14 cellular contexts compared by ENCODE assay signal in the genomic region with DNA sequence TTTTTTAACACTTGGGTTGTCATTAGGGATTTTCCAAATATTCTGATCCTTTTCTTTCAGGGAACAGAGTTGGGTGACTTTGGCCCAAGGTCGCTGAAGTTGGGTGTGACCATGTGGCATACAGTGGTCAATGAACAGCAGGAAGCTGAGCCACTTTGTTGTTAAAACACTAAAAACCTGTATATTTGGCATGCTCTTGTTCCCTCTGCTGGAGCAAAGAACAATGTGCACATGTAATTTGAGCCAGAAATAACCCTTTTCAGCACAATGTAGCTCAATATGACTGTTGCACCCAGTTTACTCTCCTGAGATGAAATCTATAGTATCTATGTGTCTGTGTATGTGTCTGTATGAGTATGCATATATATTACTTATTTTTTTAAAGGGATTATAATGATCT.
DNase-seq lines count a peak whose midpoint lies in the region; ATAC-seq and TF ChIP-seq lines count a peak whose summit lies in the region.
"Had no signal": no experiment of that assay in that cellular context is flagged by ENCODE, and none has a peak within 500 bp of the region (broad histone marks: within the 10 kb centered on the region; RNA-seq: fewer than 3 reads in every experiment).

No MANE protein-coding gene starts in this region.

- peak; percentile 32 for DNase-seq in A673 (ENCODE audit: low spot score)
- DNase-seq in HEK293T (ENCODE audit: extremely low spot score) = peak; percentile 21
- DNase-seq in foreskin keratinocyte = no peak
- no peak for DNase-seq in T-helper 1 cell
- no peak for DNase-seq in effector memory CD8-positive, alpha-beta T cell
- no peak for DNase-seq in aorta
- DNase-seq: activated CD8-positive, alpha-beta memory T cell treated with anti-CD3 and anti-CD28 coated beads, Interleukin-2, amount 10 ng/mL, durations not matched to agents 7 days and 5 days; body of pancreas; NCI-H2107; stimulated activated CD4-positive, alpha-beta T cell treated with anti-CD3 and anti-CD28 coated beads, Interleukin-4, amount 100 ng/mL, for 1 hour; substantia nigra had no signal

- H3K4me1 ChIP-seq in A673 (ENCODE audit: insufficient read depth, low read length, poor library complexity, severe bottlenecking) = no peaks in the 10 kb centered on the region
- no peaks in the 10 kb centered on the region for H3K4me1 ChIP-seq in foreskin keratinocyte
- peaks cover 0 to 3% of the 10 kb centered on the region in 2 donors for H3K4me1 ChIP-seq in aorta (ENCODE audit: control insufficient read depth in 1 of 2, insufficient read depth in 2 of 2, low read length in 2 of 2)

- 52 to 63% methylated on average over 1 of the region's 1 CpG for WGBS in aorta, 2 donors

- no peak overlapping the region for H3K4me3 Mint-ChIP-seq in effector memory CD8-positive, alpha-beta T cell
- H3K4me3 Mint-ChIP-seq: activated CD8-positive, alpha-beta memory T cell treated with anti-CD3 and anti-CD28 coated beads, Interleukin-2, amount 10 ng/mL, durations not matched to agents 7 days and 5 days had no signal

- no peak overlapping the region for H3K27ac Mint-ChIP-seq in effector memory CD8-positive, alpha-beta T cell
- H3K27ac Mint-ChIP-seq: activated CD8-positive, alpha-beta memory T cell treated with anti-CD3 and anti-CD28 coated beads, Interleukin-2, amount 10 ng/mL, durations not matched to agents 7 days and 5 days had no signal

- POLR2A ChIA-PET in A673 (lab: Charles Lee; ENCODE audit: low non-redundant PET) = no interaction called here
- POLR2A ChIA-PET in HEK293T (lab: Yijun Ruan, JAX) = no interaction called here

- H3K27me3 Mint-ChIP-seq in effector memory CD8-positive, alpha-beta T cell = peaks cover 24 to 41% of the 10 kb centered on the region in 2 donors

- H3K4me3 ChIP-seq in A673 (ENCODE audit: low read depth, low read length, poor library complexity, severe bottlenecking) (no peak overlapping the region), aorta (ENCODE audit: low read length in 2 of 2) (no peak overlapping the region)
- H3K4me3 ChIP-seq: body of pancreas had no signal

- CTCF ChIA-PET in A673 (lab: Charles Lee) = interaction anchor here (1.0 kb wide), 1 partner anchor 143 kb away, joined by 7 read pairs; no protein-coding TSS in a partner anchor
- CTCF ChIA-PET in HEK293T (lab: Yijun Ruan, JAX) = interaction anchor here (3.1 kb wide), 1 partner anchor 143 kb away, joined by 19 read pairs; no protein-coding TSS in a partner anchor

- H3K4me1 Mint-ChIP-seq in effector memory CD8-positive, alpha-beta T cell (ENCODE audit: low read depth in 2 of 2) = no peaks in the 10 kb centered on the region
- H3K4me1 Mint-ChIP-seq: activated CD8-positive, alpha-beta memory T cell treated with anti-CD3 and anti-CD28 coated beads, Interleukin-2, amount 10 ng/mL, durations not matched to agents 7 days and 5 days had no signal

- ATAC-seq in SK-N-SH treated with all-trans-retinoic acid at 6 μM for 48 hours (peak; percentile 58), foreskin keratinocyte (peak; percentile 24), HG03378 (IDR thresholded peaks at IDR 0.05; ENCODE audit: unreplicated experiment) (no peak), aorta (ENCODE audit: low FRiP score) (no peak)
- ATAC-seq in effector memory CD8-positive, alpha-beta T cell (replicated peaks) = no peak
- ATAC-seq: activated CD8-positive, alpha-beta memory T cell treated with anti-CD3 and anti-CD28 coated beads, Interleukin-2, amount 10 ng/mL, durations not matched to agents 7 days and 5 days; body of pancreas had no signal

- H3K36me3 Mint-ChIP-seq in effector memory CD8-positive, alpha-beta T cell (ENCODE audit: insufficient read depth) = peaks cover 2% of the 10 kb centered on the region
- H3K36me3 Mint-ChIP-seq: activated CD8-positive, alpha-beta memory T cell treated with anti-CD3 and anti-CD28 coated beads, Interleukin-2, amount 10 ng/mL, durations not matched to agents 7 days and 5 days had no signal

- H3K36me3 ChIP-seq in A673 (ENCODE audit: insufficient read depth, low read length, poor library complexity, severe bottlenecking) (no peaks in the 10 kb centered on the region), aorta (ENCODE audit: control insufficient read depth in 1 of 2, insufficient read depth in 2 of 2, low read length in 1 of 2) (no peaks in the 10 kb centered on the region)
- H3K36me3 ChIP-seq: neutrophil had no signal

- H3K9me3 ChIP-seq in A673 (ENCODE audit: low read depth, low read length, poor library complexity, severe bottlenecking) (no peaks in the 10 kb centered on the region), aorta (ENCODE audit: control insufficient read depth, low read length) (no peaks in the 10 kb centered on the region)
- H3K9me3 ChIP-seq: body of pancreas, neutrophil had no signal

- intact Hi-C loops in A673 (cut with micrococcal nuclease; ENCODE audit: unreplicated experiment) = no loop called here
- intact Hi-C loops in aorta (cut with DNase I) = loop anchor here in 1 of 2 donors (10.0 kb wide), 1 partner anchor 382 kb away; no protein-coding TSS in a partner anchor

- H3K27me3 ChIP-seq in A673 (replicated peaks; ENCODE audit: insufficient read depth, low read depth, low read length, poor library complexity) = no peaks in the 10 kb centered on the region
- peaks cover 4% of the 10 kb centered on the region for H3K27me3 ChIP-seq in foreskin keratinocyte
- no peaks in the 10 kb centered on the region for H3K27me3 ChIP-seq in aorta (ENCODE audit: control insufficient read depth in 1 of 2, insufficient read depth in 2 of 2, low read length in 1 of 2)
- H3K27me3 ChIP-seq: body of pancreas, neutrophil had no signal

- no TSS peak for BruUV-seq in A673 (replicated peaks; lab: Mats Ljungman, UMichigan)

- peak; percentile 50 for TF ChIP-seq CTCF in A673 (conservative IDR thresholded peaks at IDR 0.05; ENCODE audit: low read depth, low read length)
- peak; percentile 52 for TF ChIP-seq CTCF in foreskin keratinocyte (conservative IDR thresholded peaks at IDR 0.05)

- no peaks in the 10 kb centered on the region for H3K9me3 Mint-ChIP-seq in effector memory CD8-positive, alpha-beta T cell

- H3K27ac ChIP-seq in A673 (ENCODE audit: low read depth, low read length, poor library complexity, severe bottlenecking) = no peak overlapping the region
- H3K27ac ChIP-seq in foreskin keratinocyte = no peak overlapping the region
- H3K27ac ChIP-seq in aorta (ENCODE audit: low read depth in 1 of 2, low read length in 2 of 2) = no peak overlapping the region
- H3K27ac ChIP-seq: body of pancreas, neutrophil had no signal

TF ChIP-seq in HEK293T, 16 proteins besides CTCF, POLR2A, EP300 and RAD21:
- TF ChIP-seq L3MBTL2 (conservative IDR thresholded peaks at IDR 0.05) (0 out of 2 replicates have a peak, but pooled peaks have one; percentile 11), FOXK2 (IDR thresholded peaks at IDR 0.05) (no peak), SUZ12 (IDR thresholded peaks at IDR 0.05) (no peak)

TF ChIP-seq in SK-N-SH treated with all-trans-retinoic acid at 6 μM for 48 hours, 23 proteins besides CTCF, POLR2A, EP300 and RAD21 (continues in another document):
- TF ChIP-seq TOX (CRISPR knock-in tag; IDR thresholded peaks at IDR 0.05; ENCODE audit: borderline replicate concordance) (no peak), ZNF8 (CRISPR knock-in tag; IDR thresholded peaks at IDR 0.05) (no peak), SNAI2 (CRISPR knock-in tag; IDR thresholded peaks at IDR 0.05) (no peak), ZFP3 (CRISPR knock-in tag; IDR thresholded peaks at IDR 0.05) (no peak), ZFP30 (CRISPR knock-in tag; IDR thresholded peaks at IDR 0.05) (no peak), CSDC2 (CRISPR knock-in tag; IDR thresholded peaks at IDR 0.05) (no peak), GLIS3 (CRISPR knock-in tag; IDR thresholded peaks at IDR 0.05) (no peak), OSR1 (CRISPR knock-in tag; IDR thresholded peaks at IDR 0.05) (no peak)
- TF ChIP-seq, protein P1, sequence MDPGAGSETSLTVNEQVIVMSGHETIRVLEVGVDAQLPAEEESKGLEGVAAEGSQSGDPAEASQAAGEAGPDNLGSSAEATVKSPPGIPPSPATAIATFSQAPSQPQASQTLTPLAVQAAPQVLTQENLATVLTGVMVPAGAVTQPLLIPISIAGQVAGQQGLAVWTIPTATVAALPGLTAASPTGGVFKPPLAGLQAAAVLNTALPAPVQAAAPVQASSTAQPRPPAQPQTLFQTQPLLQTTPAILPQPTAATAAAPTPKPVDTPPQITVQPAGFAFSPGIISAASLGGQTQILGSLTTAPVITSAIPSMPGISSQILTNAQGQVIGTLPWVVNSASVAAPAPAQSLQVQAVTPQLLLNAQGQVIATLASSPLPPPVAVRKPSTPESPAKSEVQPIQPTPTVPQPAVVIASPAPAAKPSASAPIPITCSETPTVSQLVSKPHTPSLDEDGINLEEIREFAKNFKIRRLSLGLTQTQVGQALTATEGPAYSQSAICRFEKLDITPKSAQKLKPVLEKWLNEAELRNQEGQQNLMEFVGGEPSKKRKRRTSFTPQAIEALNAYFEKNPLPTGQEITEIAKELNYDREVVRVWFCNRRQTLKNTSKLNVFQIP (CRISPR knock-in tag; IDR thresholded peaks at IDR 0.05; ENCODE audit: borderline replicate concordance, low read depth) = no peak
- TF ChIP-seq, protein P2, sequence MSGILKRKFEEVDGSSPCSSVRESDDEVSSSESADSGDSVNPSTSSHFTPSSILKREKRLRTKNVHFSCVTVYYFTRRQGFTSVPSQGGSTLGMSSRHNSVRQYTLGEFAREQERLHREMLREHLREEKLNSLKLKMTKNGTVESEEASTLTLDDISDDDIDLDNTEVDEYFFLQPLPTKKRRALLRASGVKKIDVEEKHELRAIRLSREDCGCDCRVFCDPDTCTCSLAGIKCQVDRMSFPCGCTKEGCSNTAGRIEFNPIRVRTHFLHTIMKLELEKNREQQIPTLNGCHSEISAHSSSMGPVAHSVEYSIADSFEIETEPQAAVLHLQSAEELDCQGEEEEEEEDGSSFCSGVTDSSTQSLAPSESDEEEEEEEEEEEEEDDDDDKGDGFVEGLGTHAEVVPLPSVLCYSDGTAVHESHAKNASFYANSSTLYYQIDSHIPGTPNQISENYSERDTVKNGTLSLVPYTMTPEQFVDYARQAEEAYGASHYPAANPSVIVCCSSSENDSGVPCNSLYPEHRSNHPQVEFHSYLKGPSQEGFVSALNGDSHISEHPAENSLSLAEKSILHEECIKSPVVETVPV (CRISPR knock-in tag; IDR thresholded peaks at IDR 0.05) = no peak
- TF ChIP-seq, protein P3, sequence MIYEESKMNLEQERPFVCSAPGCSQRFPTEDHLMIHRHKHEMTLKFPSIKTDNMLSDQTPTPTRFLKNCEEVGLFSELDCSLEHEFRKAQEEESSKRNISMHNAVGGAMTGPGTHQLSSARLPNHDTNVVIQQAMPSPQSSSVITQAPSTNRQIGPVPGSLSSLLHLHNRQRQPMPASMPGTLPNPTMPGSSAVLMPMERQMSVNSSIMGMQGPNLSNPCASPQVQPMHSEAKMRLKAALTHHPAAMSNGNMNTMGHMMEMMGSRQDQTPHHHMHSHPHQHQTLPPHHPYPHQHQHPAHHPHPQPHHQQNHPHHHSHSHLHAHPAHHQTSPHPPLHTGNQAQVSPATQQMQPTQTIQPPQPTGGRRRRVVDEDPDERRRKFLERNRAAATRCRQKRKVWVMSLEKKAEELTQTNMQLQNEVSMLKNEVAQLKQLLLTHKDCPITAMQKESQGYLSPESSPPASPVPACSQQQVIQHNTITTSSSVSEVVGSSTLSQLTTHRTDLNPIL (CRISPR knock-in tag; IDR thresholded peaks at IDR 0.05; ENCODE audit: low read depth) = no peak

Comparison
In these comparisons a context has a peak if more than half of its experiments do, and no peak if none do; other contexts are left out.
1. DNase-seq: peak in A673 (single experiment) and HEK293T (single experiment); none in foreskin keratinocyte (0 of 2), T-helper 1 cell (0 of 5), effector memory CD8-positive, alpha-beta T cell (0 of 3) and aorta (0 of 2).
2. ATAC-seq: peak in SK-N-SH treated with all-trans-retinoic acid at 6 μM for 48 hours (single experiment) and foreskin keratinocyte (single experiment); none in HG03378 (single experiment), effector memory CD8-positive, alpha-beta T cell (single experiment) and aorta (single experiment).